10 cellular contexts compared by ENCODE assay signal in the genomic region with DNA sequence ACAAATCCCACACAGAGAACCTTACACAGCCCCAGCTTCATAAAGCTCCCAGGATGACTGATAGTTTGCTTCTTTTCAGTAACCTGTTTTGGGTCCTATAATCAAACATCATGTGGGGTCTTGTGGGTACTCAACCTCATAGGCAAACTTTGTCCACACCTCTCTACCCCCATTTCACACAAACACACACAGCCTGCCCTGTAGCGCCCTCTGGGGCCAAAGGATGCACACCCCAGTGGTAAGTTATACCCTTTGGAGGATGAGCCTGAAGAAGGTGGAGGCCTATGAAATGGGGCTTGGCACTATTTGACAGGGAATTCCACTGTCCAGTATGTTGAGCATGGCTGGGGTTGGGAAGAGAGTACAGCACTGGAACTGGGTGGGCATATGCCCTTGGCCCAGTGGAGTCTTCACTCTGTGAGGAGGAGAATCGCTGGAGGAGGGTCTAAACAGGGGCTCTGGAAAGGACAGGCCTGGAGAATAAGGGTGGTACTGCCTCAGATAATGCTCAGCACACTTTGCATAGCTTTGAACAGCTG. TPM values are rescaled to one million over a fixed set of nuclear protein-coding genes. Genes with fewer than 3 reads are reported as not detected.
DNase-seq lines count a peak whose midpoint lies in the region; ATAC-seq, FAIRE-seq and TF ChIP-seq lines count a peak whose summit lies in the region.
"Had no signal": no experiment of that assay in that cellular context is flagged by ENCODE, and none has a peak within 500 bp of the region (broad histone marks: within the 10 kb centered on the region; RNA-seq: fewer than 3 reads in every experiment).

No MANE protein-coding gene starts in this region.

- no peaks in the 10 kb centered on the region for H3K4me1 ChIP-seq in lower lobe of right lung

- ATAC-seq in GM18868 (IDR thresholded peaks at IDR 0.05; ENCODE audit: unreplicated experiment) (peak; percentile 60), lower lobe of right lung (peak in 1 of 2 donors; percentile 30), HG03442 (IDR thresholded peaks at IDR 0.05; ENCODE audit: unreplicated experiment) (no peak), GM21737 (IDR thresholded peaks at IDR 0.05; ENCODE audit: unreplicated experiment) (no peak)

- no peak for TF ChIP-seq POLR2A in GM12891 (IDR thresholded peaks at IDR 0.05; ENCODE audit: low read depth, low read length)

- H3K4me3 ChIP-seq in WI38 (ENCODE audit: low read depth, low read length) (no peak overlapping the region), lower lobe of right lung (no peak overlapping the region)

- peak; percentile 18; the same call in 1 of the 2 replicates for TF ChIP-seq CTCF in WI38 (IDR thresholded peaks at IDR 0.05; ENCODE audit: low read depth, low read length)
- TF ChIP-seq CTCF in lower lobe of right lung (IDR thresholded peaks at IDR 0.05) = peak; percentile 23

- H3K9me3 ChIP-seq in lower lobe of right lung = no peaks in the 10 kb centered on the region

- H3K36me3 ChIP-seq in lower lobe of right lung = no peaks in the 10 kb centered on the region

- H3K27ac ChIP-seq in lower lobe of right lung = no peak overlapping the region

- H3K27me3 ChIP-seq in lower lobe of right lung (ENCODE audit: low read depth) = no peaks in the 10 kb centered on the region

- DNase-seq in D341Med (ENCODE audit: low spot score) (peak; percentile 25), lower lobe of right lung (no peak), pons (ENCODE audit: low spot score) (no peak), GM12891 (ENCODE audit: insufficient read length, low spot score) (no peak)
- DNase-seq: effector CD8-positive, alpha-beta T cell; NCI-H2081 treated with DMSO at 0.1 percent for 48 hours had no signal

- intact Hi-C loops in lower lobe of right lung (cut with DNase I) = no loop called here

- no peak for FAIRE-seq in GM12891 (lab: Jason Lieb, UNC)

TF ChIP-seq in GM12891, 5 proteins besides CTCF, POLR2A, EP300 and RAD21:
- no peak for TF ChIP-seq POU2F2 (IDR thresholded peaks at IDR 0.05; ENCODE audit: low read depth, low read length)
- TF ChIP-seq POLR2AphosphoS5 (IDR thresholded peaks at IDR 0.05; ENCODE audit: low read depth, low read length) = no peak
- TF ChIP-seq PAX5 (IDR thresholded peaks at IDR 0.05; ENCODE audit: insufficient read depth, low read length, severe bottlenecking) = no peak
- no peak for TF ChIP-seq SPI1 (IDR thresholded peaks at IDR 0.05; ENCODE audit: low read depth, low read length)
- no peak for TF ChIP-seq TAF1 (IDR thresholded peaks at IDR 0.05; ENCODE audit: low read depth, low read length)

RNA-seq across cellular contexts. Expression of a gene that starts 30.5 kb away (rescaled TPM):
- 0.35 TPM for total RNA-seq in lower lobe of right lung
- polyA plus RNA-seq in GM12891 (2012; ENCODE audit: low read depth, missing spikeins) = 0.03 TPM
